ENCODE assay signal across 8 cellular contexts in genomic region chr19:55624109-55625003, GRCh38. TPM values are rescaled to one million over a fixed set of nuclear protein-coding genes. Genes with fewer than 3 reads are reported as not detected.
DNase-seq lines count a peak whose midpoint lies in the region; ATAC-seq and TF ChIP-seq lines count a peak whose summit lies in the region.

Gene ZNF784, minus strand, starts transcription at chr19:55624566. Its CDS starts 5 bp downstream, at chr19:55624561.

- H3K36me3 ChIP-seq in left lung: peaks cover 0 to 9% of the 10 kb centered on the region in 2 donors

- peaks cover 8 to 45% of the 10 kb centered on the region in 2 donors for H3K4me1 ChIP-seq in left lung

- ATAC-seq in HG03460 (IDR thresholded peaks at IDR 0.05; ENCODE audit: unreplicated experiment): peak; percentile 64
- peak; percentile 96 for ATAC-seq in left lung
- no peak for ATAC-seq in GM18520 (IDR thresholded peaks at IDR 0.05; ENCODE audit: unreplicated experiment)

- peak; percentile 91 for DNase-seq in NCI-H526 treated with DMSO at 0.1 percent for 48 hours (lab: John Stamatoyannopoulos, UW)
- DNase-seq in activated CD4-positive, alpha-beta T cell treated with anti-CD3 and anti-CD28 coated beads, Interleukin-2, amount 50 U/mL, for 1 hour: peak; percentile 95
- DNase-seq in dedifferentiated amniotic fluid mesenchymal stem cell (ENCODE audit: extremely low spot score): peak; percentile 93
- DNase-seq in left lung: peak; percentile 92 to 96
- peak; percentile 93 for DNase-seq in stimulated activated CD4-positive, alpha-beta T cell treated with anti-CD3 and anti-CD28 coated beads, Interleukin-1b, Interleukin-23, amount 100 ng/mL, for 48 hours

- H3K4me3 ChIP-seq in GM12875 (ENCODE audit: low read depth, low read length) (peak within 1 kb of the TSS; percentile 43), left lung (peak within 1 kb of the TSS; percentile 30 to 45)

- intact Hi-C loops in left lung (cut with DNase I): no loop called here

- H3K27ac ChIP-seq in left lung: peak within 1 kb of the TSS; percentile 88 to 91

- H3K9me3 ChIP-seq in left lung: no peaks in the 10 kb centered on the region

- no peaks in the 10 kb centered on the region for H3K27me3 ChIP-seq in left lung

- TF ChIP-seq CTCF in GM12875 (IDR thresholded peaks at IDR 0.05; ENCODE audit: borderline replicate concordance, insufficient read depth, low read depth, low read length) (no peak), left lung (IDR thresholded peaks at IDR 0.05) (no peak)

RNA-seq across cellular contexts. Expression of gene ZNF784, which starts in this region (rescaled TPM):
- total RNA-seq in left lung: 1 to 10 TPM; 6.0 to 8.0 TPM
